Comparison of ENCODE assay signal across 11 cellular contexts in the genomic region with DNA sequence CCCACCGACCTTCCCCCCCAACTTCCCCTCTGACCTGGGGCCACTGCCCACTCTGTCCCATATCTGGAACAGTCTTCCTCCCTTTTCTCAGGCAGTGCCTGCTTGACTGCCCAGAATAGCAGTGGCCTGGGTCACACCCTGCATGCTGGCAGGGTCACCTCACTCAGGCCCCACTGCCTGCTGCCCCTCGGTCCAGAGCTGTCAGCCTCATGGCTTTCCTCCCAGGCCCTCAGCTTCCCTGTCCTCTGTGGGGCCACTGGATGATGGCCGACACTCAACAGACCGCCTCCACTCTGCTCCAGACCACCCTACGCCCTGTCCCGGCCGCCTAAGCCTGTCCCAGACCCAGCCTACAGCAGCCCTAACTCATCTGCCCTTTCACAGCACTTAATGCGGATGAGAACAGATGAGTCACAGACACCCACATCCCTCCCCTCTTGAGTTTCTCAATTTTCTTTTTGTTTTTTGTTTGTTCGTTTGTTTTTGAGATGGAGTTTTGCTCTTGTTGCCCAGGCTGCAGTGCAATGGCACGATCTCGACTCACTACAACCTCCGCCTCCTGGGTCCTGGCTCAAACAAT. TPM values are rescaled to one million over a fixed set of nuclear protein-coding genes. Genes with fewer than 3 reads are reported as not detected.
DNase-seq lines count a peak whose midpoint lies in the region; ATAC-seq and TF ChIP-seq lines count a peak whose summit lies in the region.
"Had no signal": no experiment of that assay in that cellular context is flagged by ENCODE, and none has a peak within 500 bp of the region (broad histone marks: within the 10 kb centered on the region; RNA-seq: fewer than 3 reads in every experiment).

No MANE protein-coding gene starts in this region.

- no peaks in the 10 kb centered on the region for H3K79me2 ChIP-seq in neural progenitor cell (ENCODE audit: low read depth)

- no peak overlapping the region for H3K4me2 ChIP-seq in neural progenitor cell

- H3K4me1 ChIP-seq in neural progenitor cell: no peaks in the 10 kb centered on the region

- peak; percentile 15 for ATAC-seq in Right ventricle myocardium superior (ENCODE audit: poor library complexity)
- ATAC-seq: naive thymus-derived CD4-positive, alpha-beta T cell had no signal

- DNase-seq in Right ventricle myocardium superior: no peak
- DNase-seq in cardiac septum (ENCODE audit: low spot score): no peak
- peak in 3 of 61 donors; percentile 23 to 39 (median 30) for DNase-seq in caudate nucleus (lab: John Stamatoyannopoulos, UW)
- DNase-seq in neural progenitor cell (ENCODE audit: low spot score): no peak
- DNase-seq in NCI-H1092 (lab: John Stamatoyannopoulos, UW): no peak
- DNase-seq in stimulated activated CD8-positive, alpha-beta memory T cell treated with anti-CD3 and anti-CD28 coated beads, Interleukin-4, amount 100 ng/mL, for 48 hours: no peak
- no peak for DNase-seq in NCI-H446 (lab: John Stamatoyannopoulos, UW)
- DNase-seq in NCI-H2107 treated with DMSO at 0.1 percent for 48 hours (lab: John Stamatoyannopoulos, UW; ENCODE audit: unreplicated experiment): no peak
- DNase-seq: activated T-cell treated with anti-CD3 and anti-CD28 coated beads, Interleukin-2, amount 50 U/mL, for 24 hours; effector CD8-positive, alpha-beta T cell; naive thymus-derived CD4-positive, alpha-beta T cell had no signal

- H3K27ac ChIP-seq in caudate nucleus (ENCODE audit: low read depth, low read length) (peak overlapping the region; percentile 73), neural progenitor cell (no peak overlapping the region)

- peaks cover 12% of the 10 kb centered on the region for H3K36me3 Mint-ChIP-seq in neural progenitor cell

- peaks cover 11% of the 10 kb centered on the region for H3K27me3 Mint-ChIP-seq in neural progenitor cell (ENCODE audit: insufficient read depth, low read depth)
- H3K27me3 Mint-ChIP-seq: activated T-cell treated with anti-CD3 and anti-CD28 coated beads, Interleukin-2, amount 50 U/mL, for 24 hours; naive thymus-derived CD4-positive, alpha-beta T cell had no signal

- TF ChIP-seq CTCF in neural progenitor cell (IDR thresholded peaks at IDR 0.05): no peak

- H3K9ac ChIP-seq in neural progenitor cell: no peak overlapping the region

- H3K27me3 ChIP-seq in neural progenitor cell: no peaks in the 10 kb centered on the region

- peaks cover 17% of the 10 kb centered on the region for H3K4me1 Mint-ChIP-seq in neural progenitor cell

- no peak overlapping the region for H2AFZ ChIP-seq in neural progenitor cell (replicated peaks)

- H3K27ac Mint-ChIP-seq in neural progenitor cell: peak overlapping the region; percentile 81
- H3K27ac Mint-ChIP-seq: activated T-cell treated with anti-CD3 and anti-CD28 coated beads, Interleukin-2, amount 50 U/mL, for 24 hours; naive thymus-derived CD4-positive, alpha-beta T cell had no signal

- no peak overlapping the region for H3K4me3 ChIP-seq in neural progenitor cell

- intact Hi-C loops in Right ventricle myocardium superior (cut with DNase I) (no loop called here), cardiac septum (cut with DNase I) (no loop called here)

- no peaks in the 10 kb centered on the region for H4K20me1 ChIP-seq in neural progenitor cell (ENCODE audit: low read depth)

- peaks cover 6% of the 10 kb centered on the region for H3K9me3 ChIP-seq in neural progenitor cell (ENCODE audit: low read depth)

- H3F3A ChIP-seq in neural progenitor cell (ENCODE audit: low read depth): no peaks in the 10 kb centered on the region

- peaks cover 12% of the 10 kb centered on the region for H3K9me3 Mint-ChIP-seq in neural progenitor cell
- H3K9me3 Mint-ChIP-seq: activated T-cell treated with anti-CD3 and anti-CD28 coated beads, Interleukin-2, amount 50 U/mL, for 24 hours had no signal

- peak overlapping the region; percentile 39 for H3K4me3 Mint-ChIP-seq in neural progenitor cell
- H3K4me3 Mint-ChIP-seq: activated T-cell treated with anti-CD3 and anti-CD28 coated beads, Interleukin-2, amount 50 U/mL, for 24 hours; naive thymus-derived CD4-positive, alpha-beta T cell had no signal

- no peaks in the 10 kb centered on the region for H3K36me3 ChIP-seq in neural progenitor cell

RNA-seq across cellular contexts. Expression of a gene that starts 5.9 kb away (rescaled TPM):
- 12.2 TPM for total RNA-seq in Right ventricle myocardium superior
- 8.1 TPM for total RNA-seq in cardiac septum
- total RNA-seq in neural progenitor cell (ENCODE audit: low replicate concordance): 0.13 and 0.31 TPM in 2 replicates

RNA-seq across cellular contexts. Expression of a gene that starts 7.4 kb away (rescaled TPM):
- total RNA-seq in Right ventricle myocardium superior (272 TPM), cardiac septum (184 TPM), neural progenitor cell (ENCODE audit: low replicate concordance) (10.3 and 36.9 TPM in 2 replicates)

RNA-seq across cellular contexts. Expression of a gene that starts 34.5 kb away (rescaled TPM):
- total RNA-seq in Right ventricle myocardium superior (18.6 TPM), cardiac septum (21.2 TPM), neural progenitor cell (ENCODE audit: low replicate concordance) (37.6 and 55.2 TPM in 2 replicates)

RNA-seq across cellular contexts. Expression of a gene that starts 46.0 kb away (rescaled TPM):
- total RNA-seq in Right ventricle myocardium superior (12.0 TPM), cardiac septum (11.2 TPM), neural progenitor cell (ENCODE audit: low replicate concordance) (34.4 and 52.4 TPM in 2 replicates)
